1 cellular context compared by ENCODE assay signal in the genomic region with DNA sequence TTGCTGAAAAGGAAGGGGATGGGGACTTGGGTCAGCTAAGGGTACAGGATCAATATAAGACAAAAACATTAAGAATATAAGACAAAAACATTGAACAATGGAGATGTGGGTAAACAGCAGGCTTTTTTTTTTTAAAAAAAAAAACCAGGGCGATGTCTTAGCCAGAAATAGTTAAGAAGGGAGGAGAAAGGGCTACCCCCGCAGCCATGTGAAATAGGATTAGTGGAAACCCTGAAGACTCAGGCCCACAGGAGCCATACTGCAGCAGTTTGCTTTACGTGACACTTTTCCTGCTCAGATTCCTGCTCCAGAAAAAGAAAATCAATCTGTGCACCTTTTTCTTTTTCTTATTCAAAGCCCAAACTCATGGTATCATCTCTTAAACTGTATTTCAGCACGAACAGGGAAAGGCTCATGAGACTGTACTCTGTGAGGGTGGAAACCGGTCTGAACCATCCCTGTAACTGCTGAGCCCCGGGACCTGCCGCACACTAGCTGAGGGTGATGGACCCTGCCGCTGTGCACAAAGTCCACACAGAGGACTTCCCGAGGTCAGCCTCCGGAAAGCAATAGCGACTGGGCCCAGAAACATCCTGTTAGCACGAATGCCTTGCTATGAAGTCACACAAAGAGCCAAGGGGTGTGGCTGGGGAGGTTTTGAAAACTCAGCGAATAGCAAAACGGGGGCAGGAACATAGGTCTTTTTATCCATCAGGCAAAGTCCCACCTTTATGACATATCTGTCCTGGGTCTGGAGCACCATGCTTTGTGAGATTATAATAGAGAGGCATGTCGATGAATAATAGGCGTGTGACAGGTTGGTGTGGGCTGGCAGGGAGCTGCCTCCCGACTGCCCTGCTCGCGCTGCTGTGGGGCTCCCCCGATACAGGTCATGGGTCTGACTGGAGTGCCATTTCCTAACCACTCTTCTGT.
A peak's percentile ranks its signal among the peaks of the same experiment; 100 is the strongest.
TF ChIP-seq lines count a peak whose summit lies in the region.

No MANE protein-coding gene starts in this region.

TF ChIP-seq in HepG2, 621 proteins besides CTCF, POLR2A, EP300 and RAD21 (continued from another document and continues in another):
- TF ChIP-seq, protein P1, sequence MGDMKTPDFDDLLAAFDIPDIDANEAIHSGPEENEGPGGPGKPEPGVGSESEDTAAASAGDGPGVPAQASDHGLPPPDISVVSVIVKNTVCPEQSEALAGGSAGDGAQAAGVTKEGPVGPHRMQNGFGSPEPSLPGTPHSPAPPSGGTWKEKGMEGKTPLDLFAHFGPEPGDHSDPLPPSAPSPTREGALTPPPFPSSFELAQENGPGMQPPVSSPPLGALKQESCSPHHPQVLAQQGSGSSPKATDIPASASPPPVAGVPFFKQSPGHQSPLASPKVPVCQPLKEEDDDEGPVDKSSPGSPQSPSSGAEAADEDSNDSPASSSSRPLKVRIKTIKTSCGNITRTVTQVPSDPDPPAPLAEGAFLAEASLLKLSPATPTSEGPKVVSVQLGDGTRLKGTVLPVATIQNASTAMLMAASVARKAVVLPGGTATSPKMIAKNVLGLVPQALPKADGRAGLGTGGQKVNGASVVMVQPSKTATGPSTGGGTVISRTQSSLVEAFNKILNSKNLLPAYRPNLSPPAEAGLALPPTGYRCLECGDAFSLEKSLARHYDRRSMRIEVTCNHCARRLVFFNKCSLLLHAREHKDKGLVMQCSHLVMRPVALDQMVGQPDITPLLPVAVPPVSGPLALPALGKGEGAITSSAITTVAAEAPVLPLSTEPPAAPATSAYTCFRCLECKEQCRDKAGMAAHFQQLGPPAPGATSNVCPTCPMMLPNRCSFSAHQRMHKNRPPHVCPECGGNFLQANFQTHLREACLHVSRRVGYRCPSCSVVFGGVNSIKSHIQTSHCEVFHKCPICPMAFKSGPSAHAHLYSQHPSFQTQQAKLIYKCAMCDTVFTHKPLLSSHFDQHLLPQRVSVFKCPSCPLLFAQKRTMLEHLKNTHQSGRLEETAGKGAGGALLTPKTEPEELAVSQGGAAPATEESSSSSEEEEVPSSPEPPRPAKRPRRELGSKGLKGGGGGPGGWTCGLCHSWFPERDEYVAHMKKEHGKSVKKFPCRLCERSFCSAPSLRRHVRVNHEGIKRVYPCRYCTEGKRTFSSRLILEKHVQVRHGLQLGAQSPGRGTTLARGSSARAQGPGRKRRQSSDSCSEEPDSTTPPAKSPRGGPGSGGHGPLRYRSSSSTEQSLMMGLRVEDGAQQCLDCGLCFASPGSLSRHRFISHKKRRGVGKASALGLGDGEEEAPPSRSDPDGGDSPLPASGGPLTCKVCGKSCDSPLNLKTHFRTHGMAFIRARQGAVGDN (CRISPR knock-in tag; IDR thresholded peaks at IDR 0.05): peak; percentile 63
- TF ChIP-seq TBX2 (CRISPR knock-in tag; IDR thresholded peaks at IDR 0.05; ENCODE audit: borderline replicate concordance): no peak
- TF ChIP-seq ISX (CRISPR knock-in tag; conservative IDR thresholded peaks at IDR 0.05): no peak
- TF ChIP-seq ZBTB42 (CRISPR knock-in tag; IDR thresholded peaks at IDR 0.05): no peak
- TF ChIP-seq ZNF143 (CRISPR knock-in tag; IDR thresholded peaks at IDR 0.05): no peak
- TF ChIP-seq, protein P2, sequence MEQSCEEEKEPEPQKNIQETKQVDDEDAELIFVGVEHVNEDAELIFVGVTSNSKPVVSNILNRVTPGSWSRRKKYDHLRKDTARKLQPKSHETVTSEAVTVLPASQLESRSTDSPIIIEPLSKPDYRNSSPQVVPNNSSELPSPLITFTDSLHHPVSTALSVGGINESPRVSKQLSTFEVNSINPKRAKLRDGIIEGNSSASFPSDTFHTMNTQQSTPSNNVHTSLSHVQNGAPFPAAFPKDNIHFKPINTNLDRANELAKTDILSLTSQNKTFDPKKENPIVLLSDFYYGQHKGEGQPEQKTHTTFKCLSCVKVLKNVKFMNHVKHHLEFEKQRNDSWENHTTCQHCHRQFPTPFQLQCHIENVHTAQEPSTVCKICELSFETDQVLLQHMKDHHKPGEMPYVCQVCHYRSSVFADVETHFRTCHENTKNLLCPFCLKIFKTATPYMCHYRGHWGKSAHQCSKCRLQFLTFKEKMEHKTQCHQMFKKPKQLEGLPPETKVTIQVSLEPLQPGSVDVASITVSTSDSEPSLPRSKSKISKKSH (CRISPR knock-in tag; IDR thresholded peaks at IDR 0.05; ENCODE audit: borderline replicate concordance): no peak
- TF ChIP-seq, protein P3, sequence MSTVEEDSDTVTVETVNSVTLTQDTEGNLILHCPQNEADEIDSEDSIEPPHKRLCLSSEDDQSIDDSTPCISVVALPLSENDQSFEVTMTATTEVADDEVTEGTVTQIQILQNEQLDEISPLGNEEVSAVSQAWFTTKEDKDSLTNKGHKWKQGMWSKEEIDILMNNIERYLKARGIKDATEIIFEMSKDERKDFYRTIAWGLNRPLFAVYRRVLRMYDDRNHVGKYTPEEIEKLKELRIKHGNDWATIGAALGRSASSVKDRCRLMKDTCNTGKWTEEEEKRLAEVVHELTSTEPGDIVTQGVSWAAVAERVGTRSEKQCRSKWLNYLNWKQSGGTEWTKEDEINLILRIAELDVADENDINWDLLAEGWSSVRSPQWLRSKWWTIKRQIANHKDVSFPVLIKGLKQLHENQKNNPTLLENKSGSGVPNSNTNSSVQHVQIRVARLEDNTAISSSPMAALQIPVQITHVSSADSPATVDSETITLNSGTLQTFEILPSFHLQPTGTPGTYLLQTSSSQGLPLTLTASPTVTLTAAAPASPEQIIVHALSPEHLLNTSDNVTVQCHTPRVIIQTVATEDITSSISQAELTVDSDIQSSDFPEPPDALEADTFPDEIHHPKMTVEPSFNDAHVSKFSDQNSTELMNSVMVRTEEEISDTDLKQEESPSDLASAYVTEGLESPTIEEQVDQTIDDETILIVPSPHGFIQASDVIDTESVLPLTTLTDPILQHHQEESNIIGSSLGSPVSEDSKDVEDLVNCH (CRISPR knock-in tag; IDR thresholded peaks at IDR 0.05): no peak
- TF ChIP-seq RCOR2 (CRISPR knock-in tag; IDR thresholded peaks at IDR 0.05): no peak
- TF ChIP-seq ZNF343 (CRISPR knock-in tag; IDR thresholded peaks at IDR 0.05): no peak
- TF ChIP-seq BRD4 (CRISPR knock-in tag; IDR thresholded peaks at IDR 0.05): no peak
- no peak for TF ChIP-seq ZKSCAN1 (IDR thresholded peaks at IDR 0.05; ENCODE audit: low read length)
- no peak for TF ChIP-seq HBP1 (CRISPR knock-in tag; IDR thresholded peaks at IDR 0.05; ENCODE audit: low read depth)
- TF ChIP-seq, protein P4, sequence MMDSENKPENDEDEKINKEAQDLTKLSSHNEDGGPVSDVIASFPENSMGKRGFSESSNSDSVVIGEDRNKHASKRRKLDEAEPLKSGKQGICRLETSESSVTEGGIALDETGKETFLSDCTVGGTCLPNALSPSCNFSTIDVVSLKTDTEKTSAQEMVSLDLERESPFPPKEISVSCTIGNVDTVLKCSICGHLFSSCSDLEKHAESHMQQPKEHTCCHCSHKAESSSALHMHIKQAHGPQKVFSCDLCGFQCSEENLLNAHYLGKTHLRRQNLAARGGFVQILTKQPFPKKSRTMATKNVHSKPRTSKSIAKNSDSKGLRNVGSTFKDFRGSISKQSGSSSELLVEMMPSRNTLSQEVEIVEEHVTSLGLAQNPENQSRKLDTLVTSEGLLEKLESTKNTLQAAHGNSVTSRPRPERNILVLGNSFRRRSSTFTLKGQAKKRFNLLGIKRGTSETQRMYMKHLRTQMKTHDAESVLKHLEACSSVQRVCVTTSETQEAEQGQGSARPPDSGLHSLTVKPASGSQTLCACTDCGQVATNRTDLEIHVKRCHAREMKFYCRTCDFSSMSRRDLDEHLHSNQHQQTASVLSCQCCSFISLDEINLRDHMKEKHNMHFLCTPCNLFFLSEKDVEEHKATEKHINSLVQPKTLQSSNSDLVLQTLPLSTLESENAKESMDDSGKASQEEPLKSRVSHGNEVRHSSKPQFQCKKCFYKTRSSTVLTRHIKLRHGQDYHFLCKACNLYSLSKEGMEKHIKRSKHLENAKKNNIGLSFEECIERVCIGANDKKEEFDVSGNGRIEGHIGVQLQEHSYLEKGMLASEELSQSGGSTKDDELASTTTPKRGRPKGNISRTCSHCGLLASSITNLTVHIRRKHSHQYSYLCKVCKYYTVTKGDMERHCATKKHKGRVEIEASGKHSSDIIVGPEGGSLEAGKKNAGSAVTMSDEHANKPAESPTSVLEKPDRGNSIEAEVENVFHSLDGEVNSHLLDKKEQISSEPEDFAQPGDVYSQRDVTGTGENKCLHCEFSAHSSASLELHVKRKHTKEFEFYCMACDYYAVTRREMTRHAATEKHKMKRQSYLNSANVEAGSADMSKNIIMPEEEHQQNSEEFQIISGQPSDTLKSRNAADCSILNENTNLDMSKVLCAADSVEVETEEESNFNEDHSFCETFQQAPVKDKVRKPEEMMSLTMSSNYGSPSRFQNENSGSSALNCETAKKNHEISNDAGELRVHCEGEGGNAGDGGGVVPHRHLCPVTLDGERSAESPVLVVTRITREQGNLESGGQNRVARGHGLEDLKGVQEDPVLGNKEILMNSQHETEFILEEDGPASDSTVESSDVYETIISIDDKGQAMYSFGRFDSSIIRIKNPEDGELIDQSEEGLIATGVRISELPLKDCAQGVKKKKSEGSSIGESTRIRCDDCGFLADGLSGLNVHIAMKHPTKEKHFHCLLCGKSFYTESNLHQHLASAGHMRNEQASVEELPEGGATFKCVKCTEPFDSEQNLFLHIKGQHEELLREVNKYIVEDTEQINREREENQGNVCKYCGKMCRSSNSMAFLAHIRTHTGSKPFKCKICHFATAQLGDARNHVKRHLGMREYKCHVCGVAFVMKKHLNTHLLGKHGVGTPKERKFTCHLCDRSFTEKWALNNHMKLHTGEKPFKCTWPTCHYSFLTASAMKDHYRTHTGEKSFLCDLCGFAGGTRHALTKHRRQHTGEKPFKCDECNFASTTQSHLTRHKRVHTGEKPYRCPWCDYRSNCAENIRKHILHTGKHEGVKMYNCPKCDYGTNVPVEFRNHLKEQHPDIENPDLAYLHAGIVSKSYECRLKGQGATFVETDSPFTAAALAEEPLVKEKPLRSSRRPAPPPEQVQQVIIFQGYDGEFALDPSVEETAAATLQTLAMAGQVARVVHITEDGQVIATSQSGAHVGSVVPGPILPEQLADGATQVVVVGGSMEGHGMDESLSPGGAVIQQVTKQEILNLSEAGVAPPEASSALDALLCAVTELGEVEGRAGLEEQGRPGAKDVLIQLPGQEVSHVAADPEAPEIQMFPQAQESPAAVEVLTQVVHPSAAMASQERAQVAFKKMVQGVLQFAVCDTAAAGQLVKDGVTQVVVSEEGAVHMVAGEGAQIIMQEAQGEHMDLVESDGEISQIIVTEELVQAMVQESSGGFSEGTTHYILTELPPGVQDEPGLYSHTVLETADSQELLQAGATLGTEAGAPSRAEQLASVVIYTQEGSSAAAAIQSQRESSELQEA (CRISPR knock-in tag; IDR thresholded peaks at IDR 0.05; ENCODE audit: not compliant biosample characterization): no peak
- TF ChIP-seq MYNN (CRISPR knock-in tag; IDR thresholded peaks at IDR 0.05; ENCODE audit: low read depth): no peak
- no peak for TF ChIP-seq ZNF7 (CRISPR knock-in tag; IDR thresholded peaks at IDR 0.05)
- TF ChIP-seq TIGD3 (CRISPR knock-in tag; IDR thresholded peaks at IDR 0.05; ENCODE audit: borderline replicate concordance): no peak
- TF ChIP-seq, protein P5, sequence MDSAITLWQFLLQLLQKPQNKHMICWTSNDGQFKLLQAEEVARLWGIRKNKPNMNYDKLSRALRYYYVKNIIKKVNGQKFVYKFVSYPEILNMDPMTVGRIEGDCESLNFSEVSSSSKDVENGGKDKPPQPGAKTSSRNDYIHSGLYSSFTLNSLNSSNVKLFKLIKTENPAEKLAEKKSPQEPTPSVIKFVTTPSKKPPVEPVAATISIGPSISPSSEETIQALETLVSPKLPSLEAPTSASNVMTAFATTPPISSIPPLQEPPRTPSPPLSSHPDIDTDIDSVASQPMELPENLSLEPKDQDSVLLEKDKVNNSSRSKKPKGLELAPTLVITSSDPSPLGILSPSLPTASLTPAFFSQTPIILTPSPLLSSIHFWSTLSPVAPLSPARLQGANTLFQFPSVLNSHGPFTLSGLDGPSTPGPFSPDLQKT (CRISPR knock-in tag; IDR thresholded peaks at IDR 0.05; ENCODE audit: borderline replicate concordance): no peak
- TF ChIP-seq ZBTB7A (CRISPR knock-in tag; IDR thresholded peaks at IDR 0.05): no peak
- TF ChIP-seq ZFYVE20 (CRISPR knock-in tag; IDR thresholded peaks at IDR 0.05; ENCODE audit: borderline replicate concordance, low read depth): no peak
- no peak for TF ChIP-seq GFI1 (CRISPR knock-in tag; IDR thresholded peaks at IDR 0.05; ENCODE audit: borderline replicate concordance)
- no peak for TF ChIP-seq PRMT3 (CRISPR knock-in tag; IDR thresholded peaks at IDR 0.05; ENCODE audit: borderline replicate concordance, low read depth)
- no peak for TF ChIP-seq MTA3 (CRISPR knock-in tag; IDR thresholded peaks at IDR 0.05)
- peak; percentile 27; the same call in 1 of the 2 replicates for TF ChIP-seq RXRB (CRISPR knock-in tag; IDR thresholded peaks at IDR 0.05; ENCODE audit: borderline replicate concordance)
- no peak for TF ChIP-seq MTF1 (CRISPR knock-in tag; IDR thresholded peaks at IDR 0.05)
- no peak for TF ChIP-seq CREM (IDR thresholded peaks at IDR 0.05)
- no peak for TF ChIP-seq CREM (CRISPR knock-in tag; IDR thresholded peaks at IDR 0.05)
- no peak for TF ChIP-seq PTBP1 (IDR thresholded peaks at IDR 0.05; ENCODE audit: low read depth, low read length, poor library complexity, severe bottlenecking)
- TF ChIP-seq TEAD3 (CRISPR knock-in tag; optimal IDR thresholded peaks at IDR 0.05; ENCODE audit: borderline replicate concordance): peak; percentile 19
- TF ChIP-seq ZNF207 (IDR thresholded peaks at IDR 0.05; ENCODE audit: borderline replicate concordance): no peak
- TF ChIP-seq HNF4G (IDR thresholded peaks at IDR 0.05; ENCODE audit: borderline replicate concordance, low read depth, low read length): peak; percentile 48; the same call in 1 of the 2 replicates
- peak; percentile 62; the same call in 1 of the 2 replicates for TF ChIP-seq HNF4G (CRISPR knock-in tag; IDR thresholded peaks at IDR 0.05; ENCODE audit: borderline replicate concordance, low read depth)
- TF ChIP-seq, protein P6, sequence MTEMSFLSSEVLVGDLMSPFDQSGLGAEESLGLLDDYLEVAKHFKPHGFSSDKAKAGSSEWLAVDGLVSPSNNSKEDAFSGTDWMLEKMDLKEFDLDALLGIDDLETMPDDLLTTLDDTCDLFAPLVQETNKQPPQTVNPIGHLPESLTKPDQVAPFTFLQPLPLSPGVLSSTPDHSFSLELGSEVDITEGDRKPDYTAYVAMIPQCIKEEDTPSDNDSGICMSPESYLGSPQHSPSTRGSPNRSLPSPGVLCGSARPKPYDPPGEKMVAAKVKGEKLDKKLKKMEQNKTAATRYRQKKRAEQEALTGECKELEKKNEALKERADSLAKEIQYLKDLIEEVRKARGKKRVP (CRISPR knock-in tag; IDR thresholded peaks at IDR 0.05): no peak
